8 cellular contexts compared by ENCODE assay signal in genomic region chr16:424033-424622, GRCh38. TPM values are rescaled to one million over a fixed set of nuclear protein-coding genes. Genes with fewer than 3 reads are reported as not detected.
DNase-seq lines count a peak whose midpoint lies in the region; ATAC-seq and TF ChIP-seq lines count a peak whose summit lies in the region.

No MANE protein-coding gene starts in this region.

- peaks cover 23% of the 10 kb centered on the region for H4K20me1 ChIP-seq in osteoblast (ENCODE audit: insufficient read depth, low read length)

- H3K9me3 ChIP-seq in gastroesophageal sphincter, result no peaks in the 10 kb centered on the region
- no peaks in the 10 kb centered on the region for H3K9me3 ChIP-seq in osteoblast (ENCODE audit: low read depth, low read length)

- TF ChIP-seq POLR2A in gastroesophageal sphincter (IDR thresholded peaks at IDR 0.05), result no peak

- H2AFZ ChIP-seq in osteoblast (ENCODE audit: low read length), result peak overlapping the region; percentile 89

- in situ Hi-C loops in KBM-7 (cut with MboI; ENCODE audit: low pct_unique_long_range_greater_than_20kb, low sequenced_read_pairs), result no loop called here

- CTCF ChIA-PET in activated CD8-positive, alpha-beta T cell treated with anti-CD3 and anti-CD28 coated beads, Interleukin-2, amount 10 ng/mL, durations not matched to agents 7 days and 5 days (lab: Charles Lee), result interaction anchor here (1.0 to 1.2 kb wide), 2 partner anchors 12 to 32 kb away, joined by 3 to 4 read pairs; no protein-coding TSS in a partner anchor

- no peak for TF ChIP-seq EP300 in gastroesophageal sphincter (IDR thresholded peaks at IDR 0.05)

- H3K4me1 Mint-ChIP-seq in activated CD8-positive, alpha-beta T cell treated with anti-CD3 and anti-CD28 coated beads, Interleukin-2, amount 10 ng/mL, durations not matched to agents 7 days and 5 days (ENCODE audit: low read depth), result peaks cover 31% of the 10 kb centered on the region

- H3K4me3 Mint-ChIP-seq in activated CD8-positive, alpha-beta T cell treated with anti-CD3 and anti-CD28 coated beads, Interleukin-2, amount 10 ng/mL, durations not matched to agents 7 days and 5 days, result peak overlapping the region; percentile 81

- no peak for TF ChIP-seq CTCF in AG09319 (IDR thresholded peaks at IDR 0.05; ENCODE audit: low read depth, low read length)
- TF ChIP-seq CTCF in gastroesophageal sphincter (IDR thresholded peaks at IDR 0.05), result peak in 1 of 4 experiments; percentile 24
- no peak for TF ChIP-seq CTCF in osteoblast (IDR thresholded peaks at IDR 0.05; ENCODE audit: extremely low read depth, low read depth, low read length)

- POLR2A ChIA-PET in activated CD8-positive, alpha-beta T cell treated with anti-CD3 and anti-CD28 coated beads, Interleukin-2, amount 10 ng/mL, durations not matched to agents 7 days and 5 days (lab: Charles Lee), result no interaction called here

- peak overlapping the region; percentile 33 for H3K27ac Mint-ChIP-seq in activated CD8-positive, alpha-beta T cell treated with anti-CD3 and anti-CD28 coated beads, Interleukin-2, amount 10 ng/mL, durations not matched to agents 7 days and 5 days

- H3K79me2 ChIP-seq in osteoblast (ENCODE audit: insufficient read depth, low read length), result peaks cover 29% of the 10 kb centered on the region

- H3K27ac ChIP-seq in gastroesophageal sphincter (peak overlapping the region; percentile 81 to 98 (median 92)), osteoblast (ENCODE audit: low read depth, low read length) (peak overlapping the region; percentile 91)

- WGBS in gastroesophageal sphincter (ENCODE audit: low coverage in 1 of 2), 2 donors, result 5 to 13% methylated on average over 5 to 16 of the region's 20 CpGs

- H3K36me3 Mint-ChIP-seq in activated CD8-positive, alpha-beta T cell treated with anti-CD3 and anti-CD28 coated beads, Interleukin-2, amount 10 ng/mL, durations not matched to agents 7 days and 5 days (ENCODE audit: low read depth), result peaks cover 4% of the 10 kb centered on the region

- H3K4me3 ChIP-seq in gastroesophageal sphincter, result peak overlapping the region; percentile 8 to 80
- peak overlapping the region; percentile 86 for H3K4me3 ChIP-seq in osteoblast (ENCODE audit: insufficient read depth, low read length)

- peak overlapping the region; percentile 84 for H3K4me2 ChIP-seq in osteoblast (ENCODE audit: insufficient read depth, low read length)

- no peaks in the 10 kb centered on the region for H3K27me3 ChIP-seq in gastroesophageal sphincter
- no peaks in the 10 kb centered on the region for H3K27me3 ChIP-seq in osteoblast (ENCODE audit: insufficient read depth, low read length)

- peak; percentile 90 for DNase-seq in AG09319 (ENCODE audit: extremely low read depth, low read depth)
- peak; percentile 53 for DNase-seq in HPDE6-E6E7 (ENCODE audit: extremely low spot score)
- DNase-seq in activated CD8-positive, alpha-beta T cell treated with anti-CD3 and anti-CD28 coated beads, Interleukin-2, amount 10 ng/mL, durations not matched to agents 7 days and 5 days, result no peak
- DNase-seq in osteoblast (ENCODE audit: insufficient read length, low spot score, missing footprints), result peak; percentile 99
- DNase-seq in KBM-7, result no peak

- H3K4me1 ChIP-seq in gastroesophageal sphincter (peaks cover 0 to 52% (median 19%) of the 10 kb centered on the region in 3 donors), osteoblast (ENCODE audit: insufficient read depth, low read length) (peaks cover 30% of the 10 kb centered on the region)

- peaks cover 15% of the 10 kb centered on the region for H3K27me3 Mint-ChIP-seq in activated CD8-positive, alpha-beta T cell treated with anti-CD3 and anti-CD28 coated beads, Interleukin-2, amount 10 ng/mL, durations not matched to agents 7 days and 5 days (ENCODE audit: low read depth)

- ATAC-seq in activated CD8-positive, alpha-beta T cell treated with anti-CD3 and anti-CD28 coated beads, Interleukin-2, amount 10 ng/mL, durations not matched to agents 7 days and 5 days, result no peak
- ATAC-seq in gastroesophageal sphincter (peak; percentile 88), GM21367 (IDR thresholded peaks at IDR 0.05; ENCODE audit: unreplicated experiment) (no peak), GM21515 (IDR thresholded peaks at IDR 0.05; ENCODE audit: unreplicated experiment) (no peak)

- no peaks in the 10 kb centered on the region for H3K36me3 ChIP-seq in gastroesophageal sphincter
- H3K36me3 ChIP-seq in osteoblast (ENCODE audit: insufficient read depth, low read length), result no peaks in the 10 kb centered on the region

- no peaks in the 10 kb centered on the region for H3K9me3 Mint-ChIP-seq in activated CD8-positive, alpha-beta T cell treated with anti-CD3 and anti-CD28 coated beads, Interleukin-2, amount 10 ng/mL, durations not matched to agents 7 days and 5 days (ENCODE audit: insufficient read depth)

RNA-seq across cellular contexts. Expression of gene RAB11FIP3, which starts 1.3 kb away (rescaled TPM):
- total RNA-seq in activated CD8-positive, alpha-beta T cell treated with anti-CD3 and anti-CD28 coated beads, Interleukin-2, amount 10 ng/mL, durations not matched to agents 7 days and 5 days, result 10 to 100 TPM; 20.7 to 23.4 TPM
- 10 to 100 TPM; 47.4 to 88.9 (median 58.6) TPM for total RNA-seq in gastroesophageal sphincter
- total RNA-seq in osteoblast, result 22.7 and 25.3 TPM in 2 replicates

RNA-seq across cellular contexts. Expression of gene DECR2, which starts 22.4 kb away (rescaled TPM):
- total RNA-seq in activated CD8-positive, alpha-beta T cell treated with anti-CD3 and anti-CD28 coated beads, Interleukin-2, amount 10 ng/mL, durations not matched to agents 7 days and 5 days, result 1 to 10 TPM; 4.7 to 6.3 TPM
- 10 to 100 TPM; 11.7 to 25.4 (median 19.9) TPM for total RNA-seq in gastroesophageal sphincter
- total RNA-seq in osteoblast, result 18.1 and 24.5 TPM in 2 replicates

RNA-seq across cellular contexts. Expression of gene NME4, which starts 27.1 kb away (rescaled TPM):
- 1 to 10 TPM; 5.2 to 6.8 TPM for total RNA-seq in activated CD8-positive, alpha-beta T cell treated with anti-CD3 and anti-CD28 coated beads, Interleukin-2, amount 10 ng/mL, durations not matched to agents 7 days and 5 days
- total RNA-seq in gastroesophageal sphincter (100 to 1,000 TPM in 3 of 4 donors, 10 to 100 TPM in 1; 61.1 to 169 (median 136) TPM), osteoblast (77.2 and 83.6 TPM in 2 replicates)

RNA-seq across cellular contexts. Expression of gene PGAP6, which starts 42.4 kb away (rescaled TPM):
- 10 to 100 TPM; 80.6 to 85.8 TPM for total RNA-seq in activated CD8-positive, alpha-beta T cell treated with anti-CD3 and anti-CD28 coated beads, Interleukin-2, amount 10 ng/mL, durations not matched to agents 7 days and 5 days
- total RNA-seq in gastroesophageal sphincter (10 to 100 TPM; 19.9 to 47.6 (median 24.3) TPM), osteoblast (40.1 and 54.3 TPM in 2 replicates)

RNA-seq across cellular contexts. Expression of gene MRPL28, which starts 53.8 kb away (rescaled TPM):
- 10 to 100 TPM; 95.3 to 95.8 TPM for total RNA-seq in activated CD8-positive, alpha-beta T cell treated with anti-CD3 and anti-CD28 coated beads, Interleukin-2, amount 10 ng/mL, durations not matched to agents 7 days and 5 days
- 10 to 100 TPM; 47.7 to 93.5 (median 55.8) TPM for total RNA-seq in gastroesophageal sphincter
- 50.7 and 55.4 TPM in 2 replicates for total RNA-seq in osteoblast

Comparison
In these comparisons a context has a peak if more than half of its experiments do, and no peak if none do; other contexts are left out.
1. DNase-seq: peak in AG09319 (single experiment), HPDE6-E6E7 (single experiment) and osteoblast (single experiment); none in activated CD8-positive, alpha-beta T cell treated with anti-CD3 and anti-CD28 coated beads, Interleukin-2, amount 10 ng/mL, durations not matched to agents 7 days and 5 days (single experiment) and KBM-7 (single experiment).